19 cellular contexts compared by ENCODE assay signal in the genomic region with DNA sequence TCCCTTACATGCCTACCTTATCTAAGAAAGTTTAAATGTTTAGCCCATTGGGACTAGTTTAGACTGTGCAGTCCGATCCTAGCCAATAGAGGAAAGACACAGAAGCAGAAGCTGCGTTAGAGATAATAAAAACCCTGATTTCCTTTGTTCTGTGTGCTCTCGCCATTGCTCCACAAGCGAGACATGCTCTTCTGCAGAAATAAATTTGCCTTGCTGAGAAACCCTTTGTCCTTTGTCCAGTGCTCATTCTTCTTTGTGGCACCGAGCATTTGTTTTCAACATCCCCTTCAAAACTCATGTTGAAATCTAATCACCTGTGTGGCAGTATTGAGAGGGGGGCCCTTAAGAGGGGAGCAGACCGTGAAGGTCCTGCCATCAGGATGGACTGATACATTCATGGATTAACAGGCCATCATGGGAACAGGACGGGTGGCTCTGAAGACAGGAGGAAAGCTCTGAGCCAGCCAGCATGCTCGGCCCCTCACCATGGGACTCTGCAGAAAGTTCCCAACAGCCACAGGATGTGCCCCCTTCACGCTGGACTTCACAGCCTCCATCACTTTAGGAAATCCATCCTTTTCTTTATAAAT.
"Had no signal": no experiment of that assay in that cellular context is flagged by ENCODE, and none has a peak within 500 bp of the region (broad histone marks: within the 10 kb centered on the region; RNA-seq: fewer than 3 reads in every experiment).

No MANE protein-coding gene starts in this region.

- H3K4me3 ChIP-seq: cardiac muscle cell, Peyer's patch had no signal

- DNase-seq: activated CD4-positive, alpha-beta T cell treated with anti-CD3 and anti-CD28 coated beads for 4 hours; activated CD4-positive, alpha-beta T cell treated with anti-CD3 and anti-CD28 coated beads, Interleukin-2, amount 50 U/mL, for 48 hours; activated CD8-positive, alpha-beta memory T cell treated with anti-CD3 and anti-CD28 coated beads, Interleukin-2, amount 10 ng/mL, durations not matched to agents 7 days and 5 days; activated effector memory CD4-positive, alpha-beta T cell treated with Interleukin-2 at 50 U/mL for 16 hours; activated naive CD4-positive, alpha-beta T cell; activated T-cell treated with anti-CD3 and anti-CD28 coated beads, Interleukin-2, amount 50 U/mL, for 24 hours; amygdala; brain microvascular endothelial cell; NCI-H1092 treated with DMSO at 0.1 percent for 48 hours; NCI-H1417 treated with DMSO at 0.1 percent for 48 hours; NCI-H1694; NCI-H2029; NCI-H446; NCI-H524; Peyer's patch; SHP77 had no signal

- H3K4me1 ChIP-seq: Peyer's patch had no signal

- H3K27ac ChIP-seq: brain microvascular endothelial cell, cardiac muscle cell, Peyer's patch, RWPE1 had no signal

- ATAC-seq: activated CD4-positive, CD25-positive, alpha-beta regulatory T cell treated with anti-CD3 and anti-CD28 coated beads, Interleukin-2, amount 50 U/mL, for 24 hours; activated CD8-positive, alpha-beta memory T cell treated with anti-CD3 and anti-CD28 coated beads, Interleukin-2, amount 10 ng/mL, durations not matched to agents 7 days and 5 days had no signal

- H3K27me3 ChIP-seq: brain microvascular endothelial cell, cardiac muscle cell, Peyer's patch had no signal

- H3K36me3 ChIP-seq: brain microvascular endothelial cell, cardiac muscle cell, Peyer's patch had no signal
